Comparison of ENCODE assay signal across 8 cellular contexts in the genomic region with DNA sequence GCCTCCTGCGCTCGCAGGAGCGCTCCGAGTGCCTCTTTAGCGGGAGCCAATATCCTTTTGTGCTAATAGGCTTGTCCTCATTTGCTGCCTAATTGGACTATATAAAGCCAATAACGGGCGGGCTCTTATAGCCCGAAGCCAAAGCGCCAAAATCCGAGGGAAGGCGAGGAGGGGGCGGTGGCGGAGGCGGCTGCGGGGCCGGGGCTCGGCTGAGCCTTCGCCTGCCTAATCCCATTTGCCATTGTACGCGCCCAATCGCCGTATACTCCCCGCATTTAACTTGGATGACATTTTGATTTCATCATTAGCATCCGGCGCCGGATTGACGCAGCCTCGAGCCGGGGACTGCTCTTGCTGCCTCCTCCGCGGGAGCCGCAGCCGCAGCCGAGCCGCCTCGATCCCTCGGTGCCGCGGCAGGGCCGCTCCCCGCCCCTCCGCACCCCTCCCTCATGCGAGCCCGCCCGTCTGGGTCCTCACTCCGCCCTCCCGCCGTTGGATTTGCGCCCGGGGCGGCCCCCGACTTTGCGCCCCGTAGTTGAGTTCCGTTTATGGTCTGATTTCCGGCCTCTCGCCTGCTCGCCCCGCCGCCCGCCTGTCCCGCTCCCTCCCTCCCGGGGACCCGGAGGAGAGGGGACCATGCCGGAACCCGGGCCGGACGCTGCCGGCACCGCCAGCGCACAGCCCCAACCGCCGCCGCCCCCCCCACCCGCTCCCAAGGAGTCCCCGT. TPM values are rescaled to one million over a fixed set of nuclear protein-coding genes. Genes with fewer than 3 reads are reported as not detected.
DNase-seq lines count a peak whose midpoint lies in the region; ATAC-seq, FAIRE-seq and TF ChIP-seq lines count a peak whose summit lies in the region.
"Had no signal": no experiment of that assay in that cellular context is flagged by ENCODE, and none has a peak within 500 bp of the region (broad histone marks: within the 10 kb centered on the region; RNA-seq: fewer than 3 reads in every experiment).

Gene HMX3, plus strand, starts transcription at position 556 of the 727 bp plus-strand sequence. Its CDS starts 81 bp downstream, at position 637.

- H2AFZ ChIP-seq in keratinocyte (ENCODE audit: control insufficient read depth, low read length): no peak within 1 kb of the TSS

- H3K9me3 ChIP-seq in keratinocyte (ENCODE audit: control insufficient read depth, low read depth, low read length): no peaks in the 10 kb centered on the region

- TF ChIP-seq CTCF in GM12875 (IDR thresholded peaks at IDR 0.05; ENCODE audit: borderline replicate concordance, insufficient read depth, low read depth, low read length) (no peak), keratinocyte (optimal IDR thresholded peaks at IDR 0.05 in 1 of 3, IDR thresholded peaks at IDR 0.05 in 1 of 3, conservative IDR thresholded peaks at IDR 0.05 in 1 of 3; ENCODE audit: extremely low read depth in 1 of 3, insufficient read depth in 2 of 3, low read length in 3 of 3) (no peak)

- no peak for FAIRE-seq in keratinocyte (lab: Jason Lieb, UNC)

- peaks cover 93% of the 10 kb centered on the region for H3K27me3 ChIP-seq in keratinocyte (ENCODE audit: control insufficient read depth, extremely low read depth, insufficient read depth, low read length)

- dilution Hi-C loops in keratinocyte (cut with MboI; ENCODE audit: extremely low pct_ligation_motif_present, low sequenced_read_pairs): no loop called here

- H3K36me3 ChIP-seq in keratinocyte (ENCODE audit: control insufficient read depth in 2 of 2, extremely low read depth in 1 of 2, insufficient read depth in 2 of 2, low read length in 2 of 2) (no peaks in the 10 kb centered on the region), urinary bladder (ENCODE audit: insufficient read depth) (no peaks in the 10 kb centered on the region)

- no peak within 1 kb of the TSS for H3K27ac ChIP-seq in keratinocyte (ENCODE audit: control insufficient read depth, insufficient read depth, low read length)
- no peak within 1 kb of the TSS for H3K27ac ChIP-seq in urinary bladder (ENCODE audit: low read depth)

- H3K4me1 ChIP-seq in keratinocyte (ENCODE audit: control insufficient read depth, extremely low read depth, insufficient read depth, low read length) (peaks cover 9% of the 10 kb centered on the region), urinary bladder (ENCODE audit: insufficient read depth) (no peaks in the 10 kb centered on the region)

- no peak for ATAC-seq in GM18873 (IDR thresholded peaks at IDR 0.05; ENCODE audit: low FRiP score, unreplicated experiment)

- H4K20me1 ChIP-seq in keratinocyte (ENCODE audit: control insufficient read depth, extremely low read depth, insufficient read depth, low read length): no peaks in the 10 kb centered on the region

- H3K4me3 ChIP-seq in GM12875 (ENCODE audit: low read depth, low read length): peak within 1 kb of the TSS; percentile 77
- H3K4me3 ChIP-seq in keratinocyte (ENCODE audit: control insufficient read depth in 2 of 3, extremely low read depth in 1 of 3, insufficient read depth in 2 of 3, low read depth in 1 of 3, low read length in 3 of 3): peak within 1 kb of the TSS; percentile 14 to 62 (median 35)
- peak within 1 kb of the TSS; percentile 38 for H3K4me3 ChIP-seq in urinary bladder (ENCODE audit: low read depth, low read length)

- H3K4me2 ChIP-seq in keratinocyte (ENCODE audit: control insufficient read depth, extremely low read depth, insufficient read depth, low read depth, low read length): peak within 1 kb of the TSS; percentile 62

- peak; percentile 69 for DNase-seq in NCI-H1092 (lab: John Stamatoyannopoulos, UW)
- DNase-seq in activated CD8-positive, alpha-beta memory T cell treated with anti-CD3 and anti-CD28 coated beads, Interleukin-2, amount 50 U/mL, for 48 hours: peak; percentile 76
- no peak for DNase-seq in keratinocyte (ENCODE audit: low read depth, low spot score)
- DNase-seq in HK-2 (ENCODE audit: unreplicated experiment): no peak

- no peak within 1 kb of the TSS for H3K9ac ChIP-seq in keratinocyte (ENCODE audit: control insufficient read depth, extremely low read depth, insufficient read depth, low read length)

- H3K9me1 ChIP-seq in keratinocyte (ENCODE audit: control insufficient read depth, extremely low read depth, insufficient read depth, low read length): no peaks in the 10 kb centered on the region

- WGBS in urinary bladder: under 1% methylated on average over 76 of the region's 76 CpGs

- no peaks in the 10 kb centered on the region for H3K79me2 ChIP-seq in keratinocyte (ENCODE audit: control insufficient read depth, insufficient read depth, low read length)

RNA-seq across cellular contexts. Expression of gene HMX3, which starts in this region (rescaled TPM):
- polyA plus RNA-seq in keratinocyte: not detected in 3 replicates
- polyA plus RNA-seq in keratinocyte (2011; ENCODE audit: low read depth): not detected
- polyA plus RNA-seq in keratinocyte (2011; cell fraction: cytosol; rRNA removed): not detected in 2 replicates
- polyA plus RNA-seq in keratinocyte (2011; cell fraction: nucleus; rRNA removed): not detected in 2 replicates
- polyA plus RNA-seq in keratinocyte (2012; ENCODE audit: low replicate concordance): not detected in 2 replicates
- polyA minus RNA-seq in keratinocyte: not detected in 3 replicates
- not detected for polyA minus RNA-seq in keratinocyte (2011; cell fraction: cytosol; rRNA and poly(A)+ RNA removed)
- not detected in 2 replicates for polyA minus RNA-seq in keratinocyte (2011; cell fraction: nucleus; rRNA and poly(A)+ RNA removed)
- not detected for total RNA-seq in urinary bladder
- not detected for polyA plus RNA-seq in urinary bladder
- total RNA-seq: T-helper 2 cell treated with Interferon-gamma antibody and Interleukin-4, amounts not matched to agents 100 ng/mL and 5 ng/mL, for 36 hours had no signal

Comparison
In these comparisons a context has a peak if more than half of its experiments do, and no peak if none do; other contexts are left out.
1. DNase-seq: peak in NCI-H1092 (single experiment) and activated CD8-positive, alpha-beta memory T cell treated with anti-CD3 and anti-CD28 coated beads, Interleukin-2, amount 50 U/mL, for 48 hours (single experiment); none in keratinocyte (single experiment) and HK-2 (single experiment).
2. Peak in every context shown above with its lines, with median percentiles within 50 percentile points of each other: H3K4me3 ChIP-seq.